In the genomic region with DNA sequence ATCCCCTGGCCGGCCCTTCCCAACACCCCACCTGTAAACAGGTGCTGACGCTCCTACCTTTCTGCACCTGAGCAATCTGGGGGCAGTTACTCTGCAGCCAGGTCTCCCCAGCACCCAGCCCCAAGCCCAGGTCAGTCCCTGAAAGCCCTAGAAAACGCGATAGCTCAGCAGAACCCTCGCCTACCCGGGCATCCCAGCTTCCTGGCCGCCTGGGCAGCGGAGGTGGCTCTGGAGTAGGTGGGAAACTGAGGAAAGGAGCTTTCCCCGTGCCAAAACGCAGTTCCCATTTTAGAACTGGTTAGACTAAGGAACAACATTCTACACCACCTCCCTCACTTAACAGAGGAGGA, we compare ENCODE assay signal across 11 cellular contexts. TPM values are rescaled to one million over a fixed set of nuclear protein-coding genes. Genes with fewer than 3 reads are reported as not detected.
A peak's percentile ranks its signal among the peaks of the same experiment; 100 is the strongest.
DNase-seq lines count a peak whose midpoint lies in the region; FAIRE-seq and TF ChIP-seq lines count a peak whose summit lies in the region.
"Had no signal": no experiment of that assay in that cellular context is flagged by ENCODE, and none has a peak within 500 bp of the region (broad histone marks: within the 10 kb centered on the region; RNA-seq: fewer than 3 reads in every experiment).

No MANE protein-coding gene starts in this region.

- H3K27me3 ChIP-seq in adipocyte (replicated peaks; ENCODE audit: control insufficient read depth, insufficient read depth, low read length): no peaks in the 10 kb centered on the region
- H3K27me3 ChIP-seq in kidney epithelial cell (ENCODE audit: control insufficient read depth, insufficient read depth, low read length): no peaks in the 10 kb centered on the region

- TF ChIP-seq CTCF in kidney epithelial cell (IDR thresholded peaks at IDR 0.05; ENCODE audit: insufficient read depth, low read length, poor library complexity, severe bottlenecking): no peak

- H3K9ac ChIP-seq in adipocyte (ENCODE audit: low read length): peak overlapping the region; percentile 70

- peak overlapping the region; percentile 80 for H3K4me3 ChIP-seq in adipocyte (ENCODE audit: low read length)
- peak overlapping the region; percentile 41 for H3K4me3 ChIP-seq in kidney epithelial cell (ENCODE audit: low read depth, low read length)

- H3K4me1 ChIP-seq in adipocyte (ENCODE audit: control insufficient read depth, insufficient read depth, low read length): peaks cover 7% of the 10 kb centered on the region

- no peak for FAIRE-seq in frontal cortex (lab: Jason Lieb, UNC)
- FAIRE-seq: A204.1 had no signal

- H3K36me3 ChIP-seq in adipocyte (ENCODE audit: control insufficient read depth, insufficient read depth, low read length, severe bottlenecking) (no peaks in the 10 kb centered on the region), kidney epithelial cell (ENCODE audit: control insufficient read depth, insufficient read depth, low read length) (no peaks in the 10 kb centered on the region)

- H3K9me3 ChIP-seq in adipocyte (ENCODE audit: control insufficient read depth, low read length): no peaks in the 10 kb centered on the region

- DNase-seq in DMS53 (lab: John Stamatoyannopoulos, UW): peak; percentile 78
- DNase-seq in DMS53 treated with DMSO at 0.1 percent for 48 hours (lab: John Stamatoyannopoulos, UW; ENCODE audit: unreplicated experiment): no peak
- DNase-seq in adipocyte (ENCODE audit: low read depth): no peak
- DNase-seq in kidney epithelial cell (ENCODE audit: low read depth): no peak
- peak; percentile 40 for DNase-seq in superior temporal gyrus (ENCODE audit: extremely low spot score)
- no peak for DNase-seq in HuH-7 (ENCODE audit: low spot score)
- no peak for DNase-seq in frontal cortex (ENCODE audit: low spot score in 2 of 2)
- DNase-seq in NCI-H1092 (lab: John Stamatoyannopoulos, UW): no peak

RNA-seq across cellular contexts. Expression of a gene that starts 0.4 kb away (rescaled TPM):
- 7.5 and 10.5 TPM in 2 replicates for total RNA-seq in kidney epithelial cell
- 4.9 TPM for total RNA-seq in frontal cortex

RNA-seq across cellular contexts. Expression of a gene that starts 44.7 kb away (rescaled TPM):
- not detected in 2 replicates for total RNA-seq in kidney epithelial cell
- total RNA-seq in frontal cortex: not detected
- total RNA-seq: pulmonary artery endothelial cell, RPMI7951 had no signal

Comparison
In these comparisons a context has a peak if more than half of its experiments do, and no peak if none do; other contexts are left out.
1. DNase-seq: peak in DMS53 (single experiment) and superior temporal gyrus (single experiment); none in DMS53 treated with DMSO at 0.1 percent for 48 hours (single experiment), adipocyte (single experiment), kidney epithelial cell (single experiment), HuH-7 (single experiment), frontal cortex (0 of 2) and NCI-H1092 (single experiment).